12 cellular contexts compared by ENCODE assay signal in genomic region chr2:237896507-237896892, GRCh38. TPM values are rescaled to one million over a fixed set of nuclear protein-coding genes. Genes with fewer than 3 reads are reported as not detected.
DNase-seq lines count a peak whose midpoint lies in the region; ATAC-seq, FAIRE-seq and TF ChIP-seq lines count a peak whose summit lies in the region.
"Had no signal": no experiment of that assay in that cellular context is flagged by ENCODE, and none has a peak within 500 bp of the region (broad histone marks: within the 10 kb centered on the region; RNA-seq: fewer than 3 reads in every experiment).

No MANE protein-coding gene starts in this region.

- H3K4me1 Mint-ChIP-seq in activated CD4-positive, alpha-beta T cell treated with anti-CD3 and anti-CD28 coated beads, Interleukin-2, amount 10 ng/mL, durations not matched to agents 7 days and 5 days: peaks cover 68% of the 10 kb centered on the region
- peaks cover 34% of the 10 kb centered on the region for H3K4me1 Mint-ChIP-seq in activated CD4-positive, alpha-beta T cell treated with anti-CD3 and anti-CD28 coated beads for 36 hours
- H3K4me1 Mint-ChIP-seq in stimulated activated memory B cell treated with anti-CD40 and anti-IgM and Interleukin-4, amounts not matched to agents 10 μg/mL and 1 μg/mL and 100 μg/mL, for 72 hours: peaks cover 30% of the 10 kb centered on the region

- ATAC-seq in activated CD4-positive, alpha-beta T cell treated with anti-CD3 and anti-CD28 coated beads for 36 hours: no peak
- ATAC-seq in foreskin keratinocyte (peak; percentile 6), HG03520 (IDR thresholded peaks at IDR 0.05; ENCODE audit: unreplicated experiment) (no peak)
- no peak for ATAC-seq in stimulated activated memory B cell treated with anti-CD40 and anti-IgM and Interleukin-4, amounts not matched to agents 10 μg/mL and 1 μg/mL and 100 μg/mL, for 72 hours

- H3K27me3 Mint-ChIP-seq in activated CD4-positive, alpha-beta T cell treated with anti-CD3 and anti-CD28 coated beads, Interleukin-2, amount 10 ng/mL, durations not matched to agents 7 days and 5 days: no peaks in the 10 kb centered on the region
- H3K27me3 Mint-ChIP-seq in activated CD4-positive, alpha-beta T cell treated with anti-CD3 and anti-CD28 coated beads for 36 hours: no peaks in the 10 kb centered on the region
- peaks cover 4% of the 10 kb centered on the region for H3K27me3 Mint-ChIP-seq in stimulated activated memory B cell treated with anti-CD40 and anti-IgM and Interleukin-4, amounts not matched to agents 10 μg/mL and 1 μg/mL and 100 μg/mL, for 72 hours

- no peaks in the 10 kb centered on the region for H3K27me3 ChIP-seq in ascending aorta
- no peaks in the 10 kb centered on the region for H3K27me3 ChIP-seq in foreskin keratinocyte

- peaks cover 8 to 14% of the 10 kb centered on the region in 2 donors for H3K36me3 ChIP-seq in ascending aorta

- H3K4me1 ChIP-seq in ascending aorta (peaks cover 42 to 86% of the 10 kb centered on the region in 2 donors), foreskin keratinocyte (peaks cover 19% of the 10 kb centered on the region)

- CTCF ChIA-PET in activated CD4-positive, alpha-beta T cell treated with anti-CD3 and anti-CD28 coated beads, Interleukin-2, amount 10 ng/mL, durations not matched to agents 7 days and 5 days (lab: Charles Lee): interaction anchor here (1.5 kb wide), 1 partner anchor 189 kb away, joined by 3 read pairs; no protein-coding TSS in a partner anchor
- CTCF ChIA-PET in activated CD4-positive, alpha-beta T cell treated with anti-CD3 and anti-CD28 coated beads for 36 hours (lab: Charles Lee): no interaction called here

- no peak for FAIRE-seq in urothelium cell line (lab: Jason Lieb, UNC)
- FAIRE-seq: colon had no signal

- H3K4me3 ChIP-seq in ascending aorta: no peak overlapping the region

- H3K9me3 Mint-ChIP-seq in activated CD4-positive, alpha-beta T cell treated with anti-CD3 and anti-CD28 coated beads, Interleukin-2, amount 10 ng/mL, durations not matched to agents 7 days and 5 days: no peaks in the 10 kb centered on the region
- no peaks in the 10 kb centered on the region for H3K9me3 Mint-ChIP-seq in activated CD4-positive, alpha-beta T cell treated with anti-CD3 and anti-CD28 coated beads for 36 hours (ENCODE audit: low read depth)
- H3K9me3 Mint-ChIP-seq in stimulated activated memory B cell treated with anti-CD40 and anti-IgM and Interleukin-4, amounts not matched to agents 10 μg/mL and 1 μg/mL and 100 μg/mL, for 72 hours: no peaks in the 10 kb centered on the region

- H3K36me3 Mint-ChIP-seq in activated CD4-positive, alpha-beta T cell treated with anti-CD3 and anti-CD28 coated beads, Interleukin-2, amount 10 ng/mL, durations not matched to agents 7 days and 5 days (ENCODE audit: low read depth): peaks cover 3% of the 10 kb centered on the region
- H3K36me3 Mint-ChIP-seq in activated CD4-positive, alpha-beta T cell treated with anti-CD3 and anti-CD28 coated beads for 36 hours (ENCODE audit: low read depth): no peaks in the 10 kb centered on the region
- H3K36me3 Mint-ChIP-seq in stimulated activated memory B cell treated with anti-CD40 and anti-IgM and Interleukin-4, amounts not matched to agents 10 μg/mL and 1 μg/mL and 100 μg/mL, for 72 hours: peaks cover 4% of the 10 kb centered on the region

- DNase-seq in activated CD4-positive, alpha-beta T cell treated with anti-CD3 and anti-CD28 coated beads, Interleukin-2, amount 10 ng/mL, durations not matched to agents 7 days and 5 days: no peak
- DNase-seq in activated CD4-positive, alpha-beta T cell treated with anti-CD3 and anti-CD28 coated beads for 36 hours: no peak
- DNase-seq in ascending aorta (ENCODE audit: low spot score in 2 of 2): no peak
- peak; percentile 3 to 19 for DNase-seq in foreskin keratinocyte
- DNase-seq in urothelium cell line (ENCODE audit: low spot score): no peak
- DNase-seq in AML-193 (lab: John Stamatoyannopoulos, UW): no peak
- DNase-seq: KG1, T1000 had no signal

- H3K9me3 ChIP-seq in ascending aorta: no peaks in the 10 kb centered on the region

- peak overlapping the region; percentile 78 for H3K27ac Mint-ChIP-seq in activated CD4-positive, alpha-beta T cell treated with anti-CD3 and anti-CD28 coated beads, Interleukin-2, amount 10 ng/mL, durations not matched to agents 7 days and 5 days
- H3K27ac Mint-ChIP-seq in activated CD4-positive, alpha-beta T cell treated with anti-CD3 and anti-CD28 coated beads for 36 hours: no peak overlapping the region
- peak overlapping the region; percentile 77 for H3K27ac Mint-ChIP-seq in stimulated activated memory B cell treated with anti-CD40 and anti-IgM and Interleukin-4, amounts not matched to agents 10 μg/mL and 1 μg/mL and 100 μg/mL, for 72 hours

- TF ChIP-seq CTCF in ascending aorta (IDR thresholded peaks at IDR 0.05) (no peak), foreskin keratinocyte (conservative IDR thresholded peaks at IDR 0.05) (no peak)

- H3K4me3 Mint-ChIP-seq in activated CD4-positive, alpha-beta T cell treated with anti-CD3 and anti-CD28 coated beads, Interleukin-2, amount 10 ng/mL, durations not matched to agents 7 days and 5 days: no peak overlapping the region
- no peak overlapping the region for H3K4me3 Mint-ChIP-seq in activated CD4-positive, alpha-beta T cell treated with anti-CD3 and anti-CD28 coated beads for 36 hours
- H3K4me3 Mint-ChIP-seq in stimulated activated memory B cell treated with anti-CD40 and anti-IgM and Interleukin-4, amounts not matched to agents 10 μg/mL and 1 μg/mL and 100 μg/mL, for 72 hours: no peak overlapping the region

- H3K27ac ChIP-seq in ascending aorta (peak overlapping the region; percentile 96 to 99), foreskin keratinocyte (peak overlapping the region; percentile 14)

- POLR2A ChIA-PET in activated CD4-positive, alpha-beta T cell treated with anti-CD3 and anti-CD28 coated beads, Interleukin-2, amount 10 ng/mL, durations not matched to agents 7 days and 5 days (lab: Charles Lee): no interaction called here
- POLR2A ChIA-PET in activated CD4-positive, alpha-beta T cell treated with anti-CD3 and anti-CD28 coated beads for 36 hours (lab: Charles Lee): no interaction called here

- intact Hi-C loops in activated CD4-positive, alpha-beta T cell treated with anti-CD3 and anti-CD28 coated beads for 36 hours (cut with DNase I, micrococcal nuclease): no loop called here
- intact Hi-C loops in ascending aorta (cut with DNase I): loop anchor here (10.0 kb wide), 1 partner anchor 828 kb away; no protein-coding TSS in a partner anchor

RNA-seq across cellular contexts. Expression of gene RAMP1, which starts 37.1 kb away (rescaled TPM):
- 1 to 10 TPM; 4.9 TPM for total RNA-seq in activated CD4-positive, alpha-beta T cell treated with anti-CD3 and anti-CD28 coated beads, Interleukin-2, amount 10 ng/mL, durations not matched to agents 7 days and 5 days
- total RNA-seq in activated CD4-positive, alpha-beta T cell treated with anti-CD3 and anti-CD28 coated beads for 36 hours: under 1 TPM; 0.30 to 0.32 TPM
- total RNA-seq in ascending aorta (191 TPM), foreskin keratinocyte (3.4 and 4.3 TPM in 2 replicates)
- 5.4 and 7.4 TPM in 2 replicates for polyA plus RNA-seq in foreskin keratinocyte
- total RNA-seq: glomerular endothelial cell had no signal

Comparison
In these comparisons a context has a peak if more than half of its experiments do, and no peak if none do; other contexts are left out.
1. DNase-seq: peak in foreskin keratinocyte (2 of 2); none in activated CD4-positive, alpha-beta T cell treated with anti-CD3 and anti-CD28 coated beads, Interleukin-2, amount 10 ng/mL, durations not matched to agents 7 days and 5 days (single experiment), activated CD4-positive, alpha-beta T cell treated with anti-CD3 and anti-CD28 coated beads for 36 hours (single experiment), ascending aorta (0 of 2), urothelium cell line (single experiment) and AML-193 (0 of 2).
2. RNA of gene RAMP1, which starts 37.1 kb away (total RNA-seq): 191 TPM in ascending aorta (single experiment); 4.9 TPM in activated CD4-positive, alpha-beta T cell treated with anti-CD3 and anti-CD28 coated beads, Interleukin-2, amount 10 ng/mL, durations not matched to agents 7 days and 5 days, 3.4 to 4.3 TPM in foreskin keratinocyte and 0.30 to 0.32 TPM in activated CD4-positive, alpha-beta T cell treated with anti-CD3 and anti-CD28 coated beads for 36 hours; every median in the first group is over 10 times any median in the second.